ENCODE assay signal across 8 cellular contexts in genomic region chr15:64355559-64356442, GRCh38. TPM values are rescaled to one million over a fixed set of nuclear protein-coding genes. Genes with fewer than 3 reads are reported as not detected.
DNase-seq lines count a peak whose midpoint lies in the region; ATAC-seq and TF ChIP-seq lines count a peak whose summit lies in the region.

Gene CSNK1G1, minus strand, starts transcription at chr15:64356173. Its CDS starts 55,674 bp downstream, at chr15:64300499.

- TF ChIP-seq CTCF in omental fat pad (IDR thresholded peaks at IDR 0.05) (no peak), testis (IDR thresholded peaks at IDR 0.05) (no peak)

- peak within 1 kb of the TSS; percentile 79 to 88 for H3K27ac ChIP-seq in testis

- peaks cover 19% of the 10 kb centered on the region for H3K4me1 Mint-ChIP-seq in activated naive CD8-positive, alpha-beta T cell (ENCODE audit: low read depth)

- TF ChIP-seq POLR2A in testis (IDR thresholded peaks at IDR 0.05): no peak

- no peaks in the 10 kb centered on the region for H3K9me3 ChIP-seq in testis

- 0 to 1% methylated on average over 16 to 52 of the region's 55 CpGs for WGBS in testis, 2 donors

- ATAC-seq in HG02623 (IDR thresholded peaks at IDR 0.05; ENCODE audit: unreplicated experiment) (peak; percentile 96), omental fat pad (ENCODE audit: low FRiP score) (peak; percentile 99)

- peak within 1 kb of the TSS; percentile 83 to 94 for H3K4me3 ChIP-seq in testis

- no peaks in the 10 kb centered on the region for H3K36me3 ChIP-seq in testis (ENCODE audit: low read depth, missing control alignments)

- H3K27ac Mint-ChIP-seq in activated naive CD8-positive, alpha-beta T cell: peak within 1 kb of the TSS; percentile 89

- no peaks in the 10 kb centered on the region for H3K9me3 Mint-ChIP-seq in activated naive CD8-positive, alpha-beta T cell (ENCODE audit: low read depth)

- DNase-seq in GM04504 (ENCODE audit: low read depth) (peak; percentile 97), NCI-H1105 (lab: John Stamatoyannopoulos, UW) (peak; percentile 99), SKM-1 treated with dmso at 0.1 percent for 144 hours (lab: John Stamatoyannopoulos, UW; ENCODE audit: unreplicated experiment) (peak; percentile 97), glomerular visceral epithelial cell (ENCODE audit: extremely low spot score) (peak; percentile 98), omental fat pad (ENCODE audit: low spot score) (peak; percentile 85), testis (peak; percentile 98)

- H3K27me3 ChIP-seq in testis: no peaks in the 10 kb centered on the region

- H3K4me3 Mint-ChIP-seq in activated naive CD8-positive, alpha-beta T cell: peak within 1 kb of the TSS; percentile 94

- H3K4me1 ChIP-seq in testis: no peaks in the 10 kb centered on the region

- intact Hi-C loops in testis (cut with DNase I; ENCODE audit: low total_unique reads): no loop called here

- no peaks in the 10 kb centered on the region for H3K36me3 Mint-ChIP-seq in activated naive CD8-positive, alpha-beta T cell

- no peaks in the 10 kb centered on the region for H3K27me3 Mint-ChIP-seq in activated naive CD8-positive, alpha-beta T cell

RNA-seq across cellular contexts. Expression of gene CSNK1G1, which starts in this region (rescaled TPM):
- total RNA-seq in omental fat pad: 10 to 100 TPM; 13.6 to 23.3 (median 21.7) TPM
- 10 to 100 TPM; 32.7 to 59.6 TPM for total RNA-seq in testis
- polyA plus RNA-seq in testis (ENCODE audit: insufficient read depth, low read depth, low replicate concordance): 77.5 TPM

Comparison
In these comparisons a context has a peak if more than half of its experiments do, and no peak if none do; other contexts are left out.
1. Peak in every context shown above with its lines: DNase-seq, ATAC-seq, H3K4me3 ChIP-seq and H3K27ac ChIP-seq.